1 cellular context compared by ENCODE assay signal in the genomic region with DNA sequence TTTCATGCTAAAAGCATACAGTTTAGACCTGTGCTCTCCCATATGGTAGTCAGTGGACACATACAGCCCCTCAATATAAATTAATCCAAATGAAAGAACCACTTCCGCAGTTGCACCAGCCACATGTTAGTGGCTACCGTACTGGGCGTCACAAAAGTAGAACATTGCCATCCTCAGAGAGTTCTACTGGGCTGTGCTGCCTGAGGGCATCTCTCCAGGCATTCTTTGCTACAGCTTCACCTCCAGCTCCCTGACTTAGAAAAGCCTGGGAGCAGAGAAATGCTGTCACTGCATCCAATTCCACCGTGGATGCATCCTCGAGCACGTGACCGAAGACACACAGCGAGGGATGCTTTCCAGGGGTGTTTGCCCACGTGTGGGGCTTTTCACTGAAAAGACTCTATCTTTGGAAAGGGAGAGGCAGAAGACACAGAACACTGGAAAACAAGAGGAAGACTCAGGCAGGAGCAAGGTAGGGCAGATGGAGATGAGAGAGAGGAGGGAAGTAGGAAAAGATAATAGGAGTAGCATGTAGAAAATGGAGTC.
TF ChIP-seq lines count a peak whose summit lies in the region.

No MANE protein-coding gene starts in this region.

TF ChIP-seq in H1, 55 proteins besides CTCF, POLR2A, EP300 and RAD21:
- TF ChIP-seq POLR2AphosphoS5 (IDR thresholded peaks at IDR 0.05; ENCODE audit: low read depth, low read length) (no peak), TBP (IDR thresholded peaks at IDR 0.05; ENCODE audit: low read depth, low read length) (no peak), CHD1 (IDR thresholded peaks at IDR 0.05; ENCODE audit: low read depth, low read length) (no peak), USF2 (IDR thresholded peaks at IDR 0.05; ENCODE audit: low read length) (no peak), ASH2L (IDR thresholded peaks at IDR 0.05; ENCODE audit: low read length) (no peak), ZNF274 (IDR thresholded peaks at IDR 0.05; ENCODE audit: borderline replicate concordance, extremely low read depth, low read length) (no peak), BRCA1 (IDR thresholded peaks at IDR 0.05; ENCODE audit: low read depth, low read length) (no peak), SIX5 (IDR thresholded peaks at IDR 0.05; ENCODE audit: low read depth, low read length) (no peak), HDAC2 (IDR thresholded peaks at IDR 0.05; ENCODE audit: borderline replicate concordance in 1 of 2, low read depth in 2 of 2, low read length in 2 of 2) (no peak), SP1 (IDR thresholded peaks at IDR 0.05; ENCODE audit: low read depth, low read length) (no peak)
